ENCODE assay signal across 9 cellular contexts in genomic region chr2:69013837-69014796, GRCh38. TPM values are rescaled to one million over a fixed set of nuclear protein-coding genes. Genes with fewer than 3 reads are reported as not detected.
A peak's percentile ranks its signal among the peaks of the same experiment; 100 is the strongest.
DNase-seq lines count a peak whose midpoint lies in the region; ATAC-seq and TF ChIP-seq lines count a peak whose summit lies in the region.
"Had no signal": no experiment of that assay in that cellular context is flagged by ENCODE, and none has a peak within 500 bp of the region (broad histone marks: within the 10 kb centered on the region; RNA-seq: fewer than 3 reads in every experiment).

No MANE protein-coding gene starts in this region.

- POLR2A ChIA-PET in activated CD8-positive, alpha-beta T cell treated with anti-CD3 and anti-CD28 coated beads for 36 hours (lab: Charles Lee), result interaction anchor here (1.0 kb wide), 1 partner anchor 10 kb away, joined by 4 read pairs; no protein-coding TSS in a partner anchor

- CTCF ChIA-PET in activated CD8-positive, alpha-beta T cell treated with anti-CD3 and anti-CD28 coated beads for 36 hours (lab: Charles Lee), result interaction anchor here (1.2 to 1.4 kb wide), 2 partner anchors 71 to 292 kb away, joined by 3 to 12 read pairs; no protein-coding TSS in a partner anchor

- H3K9me3 Mint-ChIP-seq in activated naive CD4-positive, alpha-beta T cell treated with anti-CD3 and anti-CD28 coated beads, Interleukin-2, amount 50 U/mL, for 24 hours, result no peaks in the 10 kb centered on the region
- H3K9me3 Mint-ChIP-seq in activated CD8-positive, alpha-beta T cell treated with anti-CD3 and anti-CD28 coated beads for 36 hours, result no peaks in the 10 kb centered on the region

- H3K36me3 Mint-ChIP-seq in activated naive CD4-positive, alpha-beta T cell treated with anti-CD3 and anti-CD28 coated beads, Interleukin-2, amount 50 U/mL, for 24 hours, result no peaks in the 10 kb centered on the region
- no peaks in the 10 kb centered on the region for H3K36me3 Mint-ChIP-seq in activated CD8-positive, alpha-beta T cell treated with anti-CD3 and anti-CD28 coated beads for 36 hours (ENCODE audit: low read depth)

- H3K4me3 Mint-ChIP-seq in activated naive CD4-positive, alpha-beta T cell treated with anti-CD3 and anti-CD28 coated beads, Interleukin-2, amount 50 U/mL, for 24 hours, result peak overlapping the region; percentile 96
- peak overlapping the region; percentile 68 for H3K4me3 Mint-ChIP-seq in activated CD8-positive, alpha-beta T cell treated with anti-CD3 and anti-CD28 coated beads for 36 hours

- H3K9ac ChIP-seq in skeletal muscle tissue (ENCODE audit: low read depth in 1 of 3, low read length in 3 of 3), result peak overlapping the region; percentile 69 to 77 (median 76)

- H3K4me1 ChIP-seq in iPS DF 6.9 (ENCODE audit: control insufficient read depth, insufficient read depth, low read length), result no peaks in the 10 kb centered on the region; the same call in 1 of the 2 replicates
- peaks cover 21 to 31% (median 22%) of the 10 kb centered on the region in 3 donors for H3K4me1 ChIP-seq in skeletal muscle tissue (ENCODE audit: control insufficient read depth in 3 of 3, insufficient read depth in 3 of 3, low read length in 3 of 3)

- no peak overlapping the region for H3K27ac ChIP-seq in iPS DF 6.9 (ENCODE audit: low read length)
- H3K27ac ChIP-seq in skeletal muscle tissue (ENCODE audit: low read depth, low read length), result peak overlapping the region; percentile 65

- H3K36me3 ChIP-seq in iPS DF 6.9 (ENCODE audit: control insufficient read depth, insufficient read depth, low read length) (no peaks in the 10 kb centered on the region), skeletal muscle tissue (ENCODE audit: control insufficient read depth in 3 of 3, insufficient read depth in 3 of 3, low read length in 3 of 3) (no peaks in the 10 kb centered on the region)

- no peak for DNase-seq in activated naive CD4-positive, alpha-beta T cell (lab: John Stamatoyannopoulos, UW)
- peak; percentile 50 for DNase-seq in activated CD8-positive, alpha-beta T cell treated with anti-CD3 and anti-CD28 coated beads for 36 hours
- DNase-seq in iPS DF 6.9 (ENCODE audit: low read depth, low spot score) (no peak), DMS153 treated with DMSO at 0.1 percent for 48 hours (lab: John Stamatoyannopoulos, UW; ENCODE audit: unreplicated experiment) (no peak)

- H3K27me3 ChIP-seq in iPS DF 6.9 (ENCODE audit: control insufficient read depth, insufficient read depth, low read length) (no peaks in the 10 kb centered on the region), skeletal muscle tissue (ENCODE audit: control insufficient read depth in 3 of 3, insufficient read depth in 3 of 3, low read length in 3 of 3) (peaks cover 0 to 18% (median 15%) of the 10 kb centered on the region in 3 donors)

- ATAC-seq in activated CD8-positive, alpha-beta T cell treated with anti-CD3 and anti-CD28 coated beads for 36 hours, result peak; percentile 59
- ATAC-seq in HG02588 (IDR thresholded peaks at IDR 0.05; ENCODE audit: unreplicated experiment) (no peak), HG03354 (IDR thresholded peaks at IDR 0.05; ENCODE audit: poor library complexity, severe bottlenecking, unreplicated experiment) (no peak)

- H3K27ac Mint-ChIP-seq in activated naive CD4-positive, alpha-beta T cell treated with anti-CD3 and anti-CD28 coated beads, Interleukin-2, amount 50 U/mL, for 24 hours, result no peak overlapping the region
- no peak overlapping the region for H3K27ac Mint-ChIP-seq in activated CD8-positive, alpha-beta T cell treated with anti-CD3 and anti-CD28 coated beads for 36 hours

- H3K9me3 ChIP-seq in iPS DF 6.9 (ENCODE audit: control insufficient read depth, insufficient read depth, low read length), result no peaks in the 10 kb centered on the region
- no peaks in the 10 kb centered on the region for H3K9me3 ChIP-seq in skeletal muscle tissue (ENCODE audit: control insufficient read depth in 3 of 3, low read length in 3 of 3)

- H3K27me3 Mint-ChIP-seq in activated naive CD4-positive, alpha-beta T cell treated with anti-CD3 and anti-CD28 coated beads, Interleukin-2, amount 50 U/mL, for 24 hours, result peaks cover 46% of the 10 kb centered on the region
- H3K27me3 Mint-ChIP-seq in activated CD8-positive, alpha-beta T cell treated with anti-CD3 and anti-CD28 coated beads for 36 hours, result peaks cover 48% of the 10 kb centered on the region

- intact Hi-C loops in activated CD8-positive, alpha-beta T cell treated with anti-CD3 and anti-CD28 coated beads for 36 hours (cut with micrococcal nuclease), result no loop called here

- H3K4me3 ChIP-seq in iPS DF 6.9 (ENCODE audit: low read length) (peak overlapping the region; percentile 98), skeletal muscle tissue (ENCODE audit: low read length in 3 of 3) (peak overlapping the region; percentile 77 to 86 (median 82))

- TF ChIP-seq CTCF in activated CD8-positive, alpha-beta T cell treated with anti-CD3 and anti-CD28 coated beads for 36 hours (IDR thresholded peaks at IDR 0.05), result no peak

- peaks cover 17% of the 10 kb centered on the region for H3K4me1 Mint-ChIP-seq in activated naive CD4-positive, alpha-beta T cell treated with anti-CD3 and anti-CD28 coated beads, Interleukin-2, amount 50 U/mL, for 24 hours
- peaks cover 12% of the 10 kb centered on the region for H3K4me1 Mint-ChIP-seq in activated CD8-positive, alpha-beta T cell treated with anti-CD3 and anti-CD28 coated beads for 36 hours (ENCODE audit: low read depth)

- no CpG with 5 or more reads among the region's 20 CpGs for WGBS in iPS DF 6.9 (ENCODE audit: insufficient coverage, insufficient read length)

RNA-seq across cellular contexts. Expression of gene ANTXR1, which starts 1.1 kb away (rescaled TPM):
- total RNA-seq in activated CD8-positive, alpha-beta T cell treated with anti-CD3 and anti-CD28 coated beads for 36 hours, result under 1 TPM; 0.05 to 0.09 TPM
- 86.6 TPM for total RNA-seq in skeletal muscle tissue

RNA-seq across cellular contexts. Expression of gene GKN1, which starts 39.7 kb away (rescaled TPM):
- total RNA-seq in activated CD8-positive, alpha-beta T cell treated with anti-CD3 and anti-CD28 coated beads for 36 hours, result not detected
- not detected for total RNA-seq in skeletal muscle tissue
- total RNA-seq: dermis microvascular lymphatic vessel endothelial cell had no signal

Comparison
In these comparisons a context has a peak if more than half of its experiments do, and no peak if none do; other contexts are left out.
1. RNA of gene ANTXR1, which starts 1.1 kb away (total RNA-seq): 86.6 TPM in skeletal muscle tissue (single experiment); 0.05 to 0.09 TPM in activated CD8-positive, alpha-beta T cell treated with anti-CD3 and anti-CD28 coated beads for 36 hours; every median in the first group is over 10 times any median in the second.